In genomic region chr2:13666582-13667414, GRCh38 we compare ENCODE assay signal across 15 cellular contexts.
DNase-seq lines count a peak whose midpoint lies in the region; ATAC-seq and TF ChIP-seq lines count a peak whose summit lies in the region.
"Had no signal": no experiment of that assay in that cellular context is flagged by ENCODE, and none has a peak within 500 bp of the region (broad histone marks: within the 10 kb centered on the region; RNA-seq: fewer than 3 reads in every experiment).

No MANE protein-coding gene starts in this region.

- H3K4me3 Mint-ChIP-seq in type B pancreatic cell, result no peak overlapping the region
- H3K4me3 Mint-ChIP-seq: activated B cell treated with CpG ODN at 0.5 μM for 24 hours had no signal

- no peaks in the 10 kb centered on the region for H3K36me3 Mint-ChIP-seq in type B pancreatic cell

- no peaks in the 10 kb centered on the region for H3K27me3 Mint-ChIP-seq in type B pancreatic cell
- H3K27me3 Mint-ChIP-seq: activated B cell treated with CpG ODN at 0.5 μM for 24 hours had no signal

- DNase-seq in NOMO-1 treated with DMSO at 0.1 percent for 48 hours (lab: John Stamatoyannopoulos, UW; ENCODE audit: unreplicated experiment) (peak; percentile 86), type B pancreatic cell (ENCODE audit: extremely low spot score, unreplicated experiment) (no peak), superior temporal gyrus (ENCODE audit: extremely low spot score) (no peak), omental fat pad (ENCODE audit: low spot score) (no peak), hepatic stellate cell (ENCODE audit: low spot score) (no peak)
- DNase-seq: activated B cell treated with CpG ODN at 0.5 μM for 24 hours, EL, left ventricle myocardium superior, NCI-H1417 treated with DMSO at 0.1 percent for 48 hours, NCI-H748 treated with DMSO at 0.1 percent for 48 hours, uterus had no signal

- no peaks in the 10 kb centered on the region for H3K9me3 Mint-ChIP-seq in type B pancreatic cell

- H3K4me1 Mint-ChIP-seq in type B pancreatic cell (ENCODE audit: unreplicated experiment), result no peaks in the 10 kb centered on the region
- H3K4me1 Mint-ChIP-seq: activated B cell treated with CpG ODN at 0.5 μM for 24 hours had no signal

- no peak for TF ChIP-seq CTCF in type B pancreatic cell (conservative IDR thresholded peaks at IDR 0.05)
- no peak for TF ChIP-seq CTCF in omental fat pad (IDR thresholded peaks at IDR 0.05)

- H3K27ac Mint-ChIP-seq in type B pancreatic cell, result no peak overlapping the region
- H3K27ac Mint-ChIP-seq: activated B cell treated with CpG ODN at 0.5 μM for 24 hours had no signal

- ATAC-seq in GM18519 (IDR thresholded peaks at IDR 0.05; ENCODE audit: low FRiP score, unreplicated experiment), result peak; percentile 78
- ATAC-seq in GM21515 (IDR thresholded peaks at IDR 0.05; ENCODE audit: unreplicated experiment), result peak; percentile 56
- peak; percentile 80 for ATAC-seq in HG03064 (IDR thresholded peaks at IDR 0.05; ENCODE audit: low read depth, unreplicated experiment)
- ATAC-seq in omental fat pad (ENCODE audit: low FRiP score), result no peak
- ATAC-seq: left ventricle myocardium superior, SK-N-SH treated with all-trans-retinoic acid at 6 μM for 48 hours had no signal
